ENCODE assay signal across 21 cellular contexts in the genomic region with DNA sequence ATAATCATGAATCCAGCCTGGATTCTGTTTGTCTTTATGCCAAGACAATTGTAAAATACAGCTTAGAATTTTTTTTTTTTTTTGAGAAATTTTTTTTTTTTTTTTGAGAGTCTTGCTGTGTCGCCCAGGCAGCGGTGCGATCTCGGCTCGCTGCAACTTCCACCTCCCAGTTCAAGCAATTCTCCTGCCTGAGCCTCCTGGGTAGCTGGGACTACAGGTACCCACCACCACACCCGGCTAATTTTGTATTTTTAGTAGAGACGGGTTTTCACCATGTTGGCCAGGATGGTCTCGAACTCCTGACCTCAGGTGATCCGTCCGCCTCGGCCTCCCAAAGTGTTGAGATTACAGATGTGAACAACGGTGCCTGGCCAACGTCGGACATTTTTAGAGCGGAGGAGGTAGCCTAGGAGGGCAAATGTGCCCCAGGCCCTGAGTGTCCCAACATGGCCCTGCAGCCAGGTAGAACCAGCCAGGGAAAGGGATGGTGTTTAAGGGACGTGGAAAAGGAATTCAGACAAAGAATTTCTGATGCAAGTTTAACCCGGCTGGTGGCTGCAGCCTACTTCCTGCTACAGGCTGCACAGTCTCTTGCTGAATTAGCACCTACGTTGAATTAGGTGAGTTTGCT.
DNase-seq lines count a peak whose midpoint lies in the region; ATAC-seq, FAIRE-seq and TF ChIP-seq lines count a peak whose summit lies in the region.
"Had no signal": no experiment of that assay in that cellular context is flagged by ENCODE, and none has a peak within 500 bp of the region (broad histone marks: within the 10 kb centered on the region; RNA-seq: fewer than 3 reads in every experiment).

No MANE protein-coding gene starts in this region.

- H3K4me1 ChIP-seq in A549 (peaks cover 15% of the 10 kb centered on the region; the same call in 2 of the 3 replicates), DOHH2 (ENCODE audit: control insufficient read depth, low read length) (peaks cover 86% of the 10 kb centered on the region), mesendoderm (ENCODE audit: control insufficient read depth, low read depth, low read length) (no peaks in the 10 kb centered on the region)

- H3K18ac ChIP-seq in mesendoderm (ENCODE audit: low read length): peak overlapping the region; percentile 43

- peaks cover 30% of the 10 kb centered on the region for H3K36me3 ChIP-seq in DOHH2 (ENCODE audit: control insufficient read depth, low read length)
- no peaks in the 10 kb centered on the region for H3K36me3 ChIP-seq in mesendoderm (ENCODE audit: control insufficient read depth, insufficient read depth, low read length)
- H3K36me3 ChIP-seq: heart left ventricle, right lobe of liver, thoracic aorta had no signal

- peak overlapping the region; percentile 79 for H3K27ac Mint-ChIP-seq in activated B cell treated with CpG ODN at 0.5 μM for 24 hours
- H3K27ac Mint-ChIP-seq: activated CD4-positive, alpha-beta T cell treated with anti-CD3 and anti-CD28 coated beads, Interleukin-2, amount 10 ng/mL, durations not matched to agents 7 days and 5 days; T-helper 1 cell treated with Interleukin-12 subunit alpha and Interleukin-12 subunit beta and Interleukin-4 antibody, amounts not matched to agents 30 μg/mL and 1 μg/mL, for 36 hours had no signal

- H2BK15ac ChIP-seq in mesendoderm (replicated peaks; ENCODE audit: low read depth): no peak overlapping the region

- POLR2A ChIA-PET in A549 (lab: Yijun Ruan, JAX): interaction anchor here (0.6 to 1.4 kb wide), 2 partner anchors 135 to 136 kb away, joined by 6 to 9 read pairs; partner anchors contain the start of gene GADD45B
- POLR2A ChIA-PET in activated B cell treated with CpG ODN at 0.5 μM for 24 hours (lab: Charles Lee): interaction anchor here (0.7 to 29.7 kb wide), 7 partner anchors 16 to 173 kb away, joined by 6 to 979 read pairs (median 12); partner anchors contain the start of genes GADD45B and THOP1

- H3K9ac ChIP-seq in mesendoderm (ENCODE audit: low read length): no peak overlapping the region

- peak overlapping the region; percentile 70 for H3K56ac ChIP-seq in mesendoderm (ENCODE audit: low read length)

- H2AK5ac ChIP-seq in mesendoderm (ENCODE audit: low read length): no peak overlapping the region

- peaks cover 24% of the 10 kb centered on the region for H3F3A ChIP-seq in DOHH2 (ENCODE audit: control insufficient read depth, insufficient read depth)

- DNase-seq in A549 (ENCODE audit: low read depth in 1 of 2, low spot score in 1 of 2) (no peak), activated B cell treated with CpG ODN at 0.5 μM for 24 hours (no peak), mesendoderm (peak; percentile 80), NCI-H2081 (lab: John Stamatoyannopoulos, UW) (no peak), substantia nigra (lab: John Stamatoyannopoulos, UW) (no peak)
- DNase-seq in stimulated activated CD4-positive, alpha-beta T cell treated with anti-CD3 and anti-CD28 coated beads, Interleukin-1b, Interleukin-23, amount 100 ng/mL, for 48 hours: no peak
- DNase-seq: activated CD4-positive, alpha-beta T cell treated with anti-CD3 and anti-CD28 coated beads, Interleukin-2, amount 10 ng/mL, durations not matched to agents 7 days and 5 days; dermis blood vessel endothelial cell; NCI-H226; PC-9 had no signal

- H3K79me2 ChIP-seq in DOHH2 (ENCODE audit: control insufficient read depth, low read length) (peaks cover 81% of the 10 kb centered on the region), mesendoderm (ENCODE audit: control insufficient read depth, insufficient read depth, low read length) (no peaks in the 10 kb centered on the region)

- TF ChIP-seq CTCF in A549 (IDR thresholded peaks at IDR 0.05): no peak
- TF ChIP-seq CTCF in DOHH2 (IDR thresholded peaks at IDR 0.05; ENCODE audit: low read depth, low read length, poor library complexity, severe bottlenecking): no peak
- TF ChIP-seq CTCF in activated B cell treated with CpG ODN at 0.5 μM for 24 hours (IDR thresholded peaks at IDR 0.05): no peak

- H3K23ac ChIP-seq in mesendoderm (ENCODE audit: low read length): no peak overlapping the region

- TF ChIP-seq RAD21 in A549 (conservative IDR thresholded peaks at IDR 0.05 in 1 of 2, IDR thresholded peaks at IDR 0.05 in 1 of 2): no peak

- no peak overlapping the region for H4K8ac ChIP-seq in mesendoderm (ENCODE audit: low read depth, low read length)

- no peaks in the 10 kb centered on the region for H3K27me3 Mint-ChIP-seq in activated B cell treated with CpG ODN at 0.5 μM for 24 hours

- no peaks in the 10 kb centered on the region for H3K79me1 ChIP-seq in mesendoderm (ENCODE audit: low read length)

- H4K5ac ChIP-seq in mesendoderm (ENCODE audit: low read length): no peak overlapping the region

- H2BK5ac ChIP-seq in mesendoderm (ENCODE audit: low read length): no peak overlapping the region

- H3K9me3 Mint-ChIP-seq in activated B cell treated with CpG ODN at 0.5 μM for 24 hours: no peaks in the 10 kb centered on the region
- H3K9me3 Mint-ChIP-seq: CD8-positive, alpha-beta memory T cell; stimulated activated effector memory CD8-positive, alpha-beta T cell treated with anti-CD3 and anti-CD28 coated beads, Interleukin-12 subunit alpha, Interleukin-12 subunit beta, amount 100 ng/mL, for 72 hours; T-helper 1 cell treated with Interleukin-12 subunit alpha and Interleukin-12 subunit beta and Interleukin-4 antibody, amounts not matched to agents 30 μg/mL and 1 μg/mL, for 36 hours had no signal

- peaks cover 91% of the 10 kb centered on the region for H3K4me1 Mint-ChIP-seq in activated B cell treated with CpG ODN at 0.5 μM for 24 hours

- H3K9me2 ChIP-seq in DOHH2 (replicated peaks; ENCODE audit: control insufficient read depth, low read length): no peaks in the 10 kb centered on the region

- H3K4me3 ChIP-seq in A549 (no peak overlapping the region), DOHH2 (ENCODE audit: low read length) (peak overlapping the region; percentile 49), mesendoderm (ENCODE audit: low read length) (no peak overlapping the region)
- H3K4me3 ChIP-seq: heart left ventricle, PC-9, right lobe of liver, thoracic aorta had no signal

- H3K27ac ChIP-seq in A549 (peak overlapping the region; percentile 44 to 98; a peak in 3 of 6 replicates), DOHH2 (ENCODE audit: low read depth, low read length) (peak overlapping the region; percentile 77), mesendoderm (ENCODE audit: low read depth, low read length) (no peak overlapping the region), substantia nigra (ENCODE audit: low read depth, low read length, poor library complexity, severe bottlenecking) (no peak overlapping the region)
- H3K27ac ChIP-seq: heart left ventricle, PC-9, right lobe of liver, thoracic aorta had no signal

- ATAC-seq in A549 (no peak), activated B cell treated with CpG ODN at 0.5 μM for 24 hours (ENCODE audit: low read depth) (no peak), GM19452 (IDR thresholded peaks at IDR 0.05; ENCODE audit: unreplicated experiment) (no peak)
- ATAC-seq: stimulated activated effector memory CD8-positive, alpha-beta T cell treated with anti-CD3 and anti-CD28 coated beads, Interleukin-12 subunit alpha, Interleukin-12 subunit beta, amount 100 ng/mL, for 72 hours had no signal

- no peak for TF ChIP-seq EP300 in A549 (IDR thresholded peaks at IDR 0.05)

- H3K4me3 Mint-ChIP-seq in activated B cell treated with CpG ODN at 0.5 μM for 24 hours: peak overlapping the region; percentile 73
- H3K4me3 Mint-ChIP-seq: activated CD4-positive, alpha-beta T cell treated with anti-CD3 and anti-CD28 coated beads, Interleukin-2, amount 10 ng/mL, durations not matched to agents 7 days and 5 days; CD8-positive, alpha-beta memory T cell; stimulated activated effector memory CD8-positive, alpha-beta T cell treated with anti-CD3 and anti-CD28 coated beads, Interleukin-12 subunit alpha, Interleukin-12 subunit beta, amount 100 ng/mL, for 72 hours; T-helper 1 cell treated with Interleukin-12 subunit alpha and Interleukin-12 subunit beta and Interleukin-4 antibody, amounts not matched to agents 30 μg/mL and 1 μg/mL, for 36 hours had no signal

- no peak overlapping the region for H2BK120ac ChIP-seq in mesendoderm (ENCODE audit: low read depth, low read length)

- H3K27me3 ChIP-seq in DOHH2 (ENCODE audit: control insufficient read depth, low read length): no peaks in the 10 kb centered on the region
- no peaks in the 10 kb centered on the region for H3K27me3 ChIP-seq in mesendoderm (ENCODE audit: insufficient read depth, low read length, poor library complexity)
- H3K27me3 ChIP-seq: heart left ventricle, right lobe of liver had no signal

- CTCF ChIA-PET in A549 (lab: Yijun Ruan, JAX): interaction anchor here (0.9 to 9.1 kb wide), 10 partner anchors 12 to 149 kb away, joined by 4 to 156 read pairs (median 8); partner anchors contain the start of gene GADD45B
- CTCF ChIA-PET in activated B cell treated with CpG ODN at 0.5 μM for 24 hours (lab: Charles Lee): interaction anchor here (0.7 to 16.3 kb wide), 7 partner anchors 12 to 141 kb away, joined by 3 to 336 read pairs (median 13); partner anchors contain the start of gene GADD45B

- H3K4me2 ChIP-seq in A549: no peak overlapping the region
- H3K4me2 ChIP-seq in DOHH2 (ENCODE audit: low read length): peak overlapping the region; percentile 63
- H3K4me2 ChIP-seq in mesendoderm (ENCODE audit: low read length): no peak overlapping the region

- peaks cover 18% of the 10 kb centered on the region for H4K20me1 ChIP-seq in DOHH2 (ENCODE audit: control insufficient read depth, insufficient read depth, low read depth, low read length)

- peaks cover 3% of the 10 kb centered on the region for H3K36me3 Mint-ChIP-seq in activated B cell treated with CpG ODN at 0.5 μM for 24 hours (ENCODE audit: low read depth)
- H3K36me3 Mint-ChIP-seq: CD8-positive, alpha-beta memory T cell had no signal

- FAIRE-seq in A549 (lab: Jason Lieb, UNC): no peak
- FAIRE-seq: bronchial epithelial cell, endothelial cell of umbilical vein, HepG2 had no signal

- intact Hi-C loops in activated B cell treated with CpG ODN at 0.5 μM for 24 hours (cut with micrococcal nuclease): loop anchor here (1.0 to 10.0 kb wide), 4 partner anchors 9 to 758 kb away; no protein-coding TSS in a partner anchor

- no peak for TF ChIP-seq POLR2A in A549 (IDR thresholded peaks at IDR 0.05; ENCODE audit: low read length)

- 82% methylated on average over 18 of the region's 18 CpGs for WGBS in A549 (ENCODE audit: missing lambda C conversion rate)
- no CpG with 5 or more reads among the region's 18 CpGs for whole genome bisulfite sequencing in mesendoderm (ENCODE audit: extremely low coverage, insufficient coverage, low lambda C conversion rate)

- no peak overlapping the region for H3K4ac ChIP-seq in mesendoderm (ENCODE audit: low read depth, low read length)

- H3K9me3 ChIP-seq in A549: 0 out of 3 replicates have a peak, but pooled peaks cover 3% of the 10 kb centered on the region
- H3K9me3 ChIP-seq in DOHH2 (ENCODE audit: control insufficient read depth, insufficient read depth, low read length): no peaks in the 10 kb centered on the region
- H3K9me3 ChIP-seq: right lobe of liver, thoracic aorta had no signal

TF ChIP-seq in A549, 52 proteins besides CTCF, POLR2A, EP300 and RAD21 (continues in another document):
- TF ChIP-seq TP53 (CRISPR knock-in tag; IDR thresholded peaks at IDR 0.05) (no peak), ZSCAN20 (CRISPR knock-in tag; IDR thresholded peaks at IDR 0.05) (no peak), BHLHE40 (IDR thresholded peaks at IDR 0.05; ENCODE audit: low read depth, low read length) (no peak)

Comparison
In these comparisons a context has a peak if more than half of its experiments do, and no peak if none do; other contexts are left out.
1. H3K27ac ChIP-seq: peak in A549 (2 of 2) and DOHH2 (single experiment); none in mesendoderm (single experiment) and substantia nigra (single experiment).